ENCODE assay signal across 9 cellular contexts in genomic region chr16:50202926-50203624, GRCh38. TPM values are rescaled to one million over a fixed set of nuclear protein-coding genes. Genes with fewer than 3 reads are reported as not detected.
DNase-seq lines count a peak whose midpoint lies in the region; TF ChIP-seq lines count a peak whose summit lies in the region.
"Had no signal": no experiment of that assay in that cellular context is flagged by ENCODE, and none has a peak within 500 bp of the region (broad histone marks: within the 10 kb centered on the region; RNA-seq: fewer than 3 reads in every experiment).

No MANE protein-coding gene starts in this region.

- no peaks in the 10 kb centered on the region for H3K27me3 ChIP-seq in dorsolateral prefrontal cortex

- CTCF ChIA-PET in RWPE1 (lab: Yijun Ruan, JAX), result no interaction called here

- in situ Hi-C loops in GM13977 (cut with MboI; ENCODE audit: low pct_unique_long_range_greater_than_20kb, low sequenced_read_pairs, unreplicated experiment), result no loop called here

- no peak overlapping the region for H3K4me3 ChIP-seq in dorsolateral prefrontal cortex

- POLR2A ChIA-PET in RWPE1 (lab: Yijun Ruan, JAX; ENCODE audit: low non-redundant PET), result no interaction called here

- TF ChIP-seq CTCF in RWPE1 (conservative IDR thresholded peaks at IDR 0.05; ENCODE audit: low read depth) (no peak), dorsolateral prefrontal cortex (IDR thresholded peaks at IDR 0.05 in 54 of 56, conservative IDR thresholded peaks at IDR 0.05 in 2 of 56; ENCODE audit: low read depth in 1 of 56, partially characterized antibody in 56 of 56) (no peak), GM10266 (IDR thresholded peaks at IDR 0.05; ENCODE audit: control insufficient read depth, insufficient read depth, low read depth, missing control alignments) (no peak), GM13977 (IDR thresholded peaks at IDR 0.05; ENCODE audit: extremely low read depth, insufficient read depth, missing control alignments) (no peak)

- peak overlapping the region; percentile 85 for H3K27ac ChIP-seq in RWPE1
- H3K27ac ChIP-seq in dorsolateral prefrontal cortex, result peak overlapping the region in 2 of 59 donors; percentile 55 to 65

- intact Hi-C loops in dorsolateral prefrontal cortex (cut with DNase I), result loop anchor here in 1 of 2 donors (10.0 kb wide), 1 partner anchor 798 kb away; no protein-coding TSS in a partner anchor

- DNase-seq in EH (ENCODE audit: low read depth) (peak; percentile 97), RWPE1 (ENCODE audit: low spot score) (peak; percentile 83), fibroblast of the conjunctiva (ENCODE audit: low read depth) (peak; percentile 95), renal cortical epithelial cell (ENCODE audit: low read depth) (peak; percentile 94), dorsolateral prefrontal cortex (no peak), GM10266 (ENCODE audit: extremely low spot score) (no peak), GM13977 (ENCODE audit: low spot score) (no peak)
- DNase-seq in stimulated activated naive CD4-positive, alpha-beta T cell (lab: John Stamatoyannopoulos, UW), result no peak
- DNase-seq: activated CD4-positive, CD25-positive, alpha-beta regulatory T cell treated with anti-CD3 and anti-CD28 coated beads, Interleukin-2, amount 50 U/mL, for 72 hours had no signal

RNA-seq across cellular contexts. Expression of gene TENT4B, which starts 50.0 kb away (rescaled TPM):
- 10.3 and 11.8 TPM in 2 replicates for total RNA-seq in renal cortical epithelial cell
- 10 to 100 TPM in 119 of 120 experiments, 1 to 10 TPM in 1; 9.9 to 37.1 (median 18.3) TPM for total RNA-seq in dorsolateral prefrontal cortex

Comparison
In these comparisons a context has a peak if more than half of its experiments do, and no peak if none do; other contexts are left out.
1. DNase-seq: peak in EH (single experiment), RWPE1 (single experiment), fibroblast of the conjunctiva (single experiment) and renal cortical epithelial cell (single experiment); none in dorsolateral prefrontal cortex (0 of 10), GM10266 (single experiment), stimulated activated naive CD4-positive, alpha-beta T cell (0 of 6) and GM13977 (single experiment).